ENCODE assay signal across 18 cellular contexts in the genomic region with DNA sequence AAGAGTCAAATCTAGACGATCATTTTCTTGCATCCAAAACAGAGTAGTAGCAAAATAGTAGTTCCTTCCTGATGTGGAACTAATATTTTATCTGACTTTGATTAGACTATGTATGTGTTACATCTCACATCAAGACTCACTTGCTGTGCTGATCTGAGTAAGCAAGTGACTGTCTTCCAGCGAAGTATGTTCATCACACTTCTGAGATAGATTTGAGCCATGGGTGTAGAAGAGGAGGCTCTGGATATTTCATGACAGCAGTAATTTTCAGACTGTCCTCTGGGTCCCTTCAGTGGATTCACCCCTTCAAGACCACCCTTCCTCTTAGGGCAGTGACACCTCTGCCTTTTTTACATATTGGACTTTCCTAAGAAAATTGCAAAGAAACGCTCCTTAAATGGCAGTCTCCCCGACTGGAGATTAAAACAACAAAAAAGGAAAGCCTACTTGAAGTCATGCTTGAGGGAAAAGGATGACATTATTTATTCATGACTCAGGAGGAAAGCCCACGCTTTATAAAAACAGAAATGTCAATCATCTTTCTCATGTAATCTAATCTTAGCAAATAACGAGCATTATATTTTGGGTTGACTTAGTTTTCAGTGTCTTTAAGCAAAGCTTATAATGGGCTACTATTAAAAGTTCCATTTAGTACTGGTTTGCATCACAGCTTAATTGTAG. TPM values are rescaled to one million over a fixed set of nuclear protein-coding genes. Genes with fewer than 3 reads are reported as not detected.
DNase-seq lines count a peak whose midpoint lies in the region; ATAC-seq, FAIRE-seq and TF ChIP-seq lines count a peak whose summit lies in the region.
"Had no signal": no experiment of that assay in that cellular context is flagged by ENCODE, and none has a peak within 500 bp of the region (broad histone marks: within the 10 kb centered on the region; RNA-seq: fewer than 3 reads in every experiment).

No MANE protein-coding gene starts in this region.

- no peak overlapping the region; a peak in 1 of 22 replicates for H3K27ac ChIP-seq in BLaER1 treated with 17β-estradiol and CSF1 and Interleukin-3, amounts not matched to agents 10 nM and 100 nM
- peak overlapping the region; percentile 18 for H3K27ac ChIP-seq in endothelial cell of umbilical vein (ENCODE audit: insufficient read depth, low read depth, low read length)
- H3K27ac ChIP-seq in GM23338 (ENCODE audit: low read depth) = no peak overlapping the region
- H3K27ac ChIP-seq: foreskin keratinocyte, lower lobe of right lung, SK-N-MC had no signal

- DNase-seq in M059J (ENCODE audit: low read depth) (peak; percentile 22), endothelial cell of umbilical vein (ENCODE audit: low read depth, low spot score) (peak; percentile 47), progenitor cell of endocrine pancreas (ENCODE audit: low spot score, unreplicated experiment) (no peak), head of caudate nucleus (no peak), NCI-H1092 treated with DMSO at 0.1 percent for 48 hours (lab: John Stamatoyannopoulos, UW) (no peak), NCI-H2029 (lab: John Stamatoyannopoulos, UW) (no peak), GM23338 (ENCODE audit: low spot score) (no peak)
- DNase-seq: activated CD4-positive, alpha-beta T cell treated with anti-CD3 and anti-CD28 coated beads, Interleukin-2, amount 10 ng/mL, durations not matched to agents 7 days and 5 days; AML-193; endodermal cell; foreskin keratinocyte; H9; lower lobe of right lung; naive thymus-derived CD4-positive, alpha-beta T cell; NCI-H446 treated with DMSO at 0.1 percent for 48 hours had no signal

- no peaks in the 10 kb centered on the region for H3F3A ChIP-seq in GM23338 (replicated peaks; ENCODE audit: low read depth)

- H3K36me3 Mint-ChIP-seq in progenitor cell of endocrine pancreas (ENCODE audit: insufficient read depth) (peaks cover 55% of the 10 kb centered on the region), GM23338 (ENCODE audit: low read depth) (peaks cover 69% of the 10 kb centered on the region)

- CTCF ChIA-PET in endothelial cell of umbilical vein (lab: Charles Lee) = interaction anchor here (0.6 to 1.2 kb wide), 2 partner anchors 219 to 526 kb away, joined by 3 read pairs; no protein-coding TSS in a partner anchor

- peak overlapping the region in 8 of 11 experiments; percentile 1 to 59 (median 20); a peak in 9 of 22 replicates for H3K4me2 ChIP-seq in BLaER1 treated with 17β-estradiol and CSF1 and Interleukin-3, amounts not matched to agents 10 nM and 100 nM
- peak overlapping the region; percentile 33 for H3K4me2 ChIP-seq in endothelial cell of umbilical vein (ENCODE audit: insufficient read depth, low read length)
- no peak overlapping the region for H3K4me2 ChIP-seq in GM23338

- POLR2A ChIA-PET in endothelial cell of umbilical vein (lab: Charles Lee) = no interaction called here

- no peaks in the 10 kb centered on the region for H3K27me3 ChIP-seq in BLaER1 treated with 17β-estradiol and CSF1 and Interleukin-3, amounts not matched to agents 10 nM and 100 nM
- no peaks in the 10 kb centered on the region for H3K27me3 ChIP-seq in endothelial cell of umbilical vein (ENCODE audit: control insufficient read depth in 2 of 2, insufficient read depth in 2 of 2, low read length in 2 of 2)
- H3K27me3 ChIP-seq in GM23338 (ENCODE audit: insufficient read depth) = no peaks in the 10 kb centered on the region
- H3K27me3 ChIP-seq: foreskin keratinocyte had no signal

- no peak for FAIRE-seq in endothelial cell of umbilical vein (lab: Jason Lieb, UNC)

- peaks cover 0 to 29% (median 18%) of the 10 kb centered on the region in 10 experiments; a peak in 12 of 20 replicates for H3K4me1 ChIP-seq in BLaER1 treated with 17β-estradiol and CSF1 and Interleukin-3, amounts not matched to agents 10 nM and 100 nM
- H3K4me1 ChIP-seq in endothelial cell of umbilical vein (ENCODE audit: control insufficient read depth, extremely low read depth, insufficient read depth, low read length) (peaks cover 10% of the 10 kb centered on the region), GM23338 (ENCODE audit: insufficient read depth) (no peaks in the 10 kb centered on the region)
- H3K4me1 ChIP-seq: lower lobe of right lung had no signal

- intact Hi-C loops in endothelial cell of umbilical vein (cut with micrococcal nuclease) = no loop called here
- intact Hi-C loops in head of caudate nucleus (cut with DNase I) = no loop called here

- no peak for TF ChIP-seq POLR2A in endothelial cell of umbilical vein (IDR thresholded peaks at IDR 0.05; ENCODE audit: low read depth, low read length)

- TF ChIP-seq CTCF in endothelial cell of umbilical vein (IDR thresholded peaks at IDR 0.05; ENCODE audit: extremely low read depth in 1 of 2, insufficient read depth in 1 of 2, low read depth in 1 of 2, low read length in 2 of 2) = no peak
- no peak for TF ChIP-seq CTCF in progenitor cell of endocrine pancreas (IDR thresholded peaks at IDR 0.05; ENCODE audit: unreplicated experiment)
- TF ChIP-seq CTCF in GM23338 (conservative IDR thresholded peaks at IDR 0.05; ENCODE audit: low read depth in 2 of 2) = no peak

- dilution Hi-C loops in endothelial cell of umbilical vein (cut with MboI; ENCODE audit: extremely low pct_ligation_motif_present, low sequenced_read_pairs) = no loop called here

- H3K27me3 Mint-ChIP-seq in progenitor cell of endocrine pancreas (no peaks in the 10 kb centered on the region), GM23338 (ENCODE audit: insufficient read depth, low read depth, poor library complexity) (no peaks in the 10 kb centered on the region)
- H3K27me3 Mint-ChIP-seq: activated CD4-positive, alpha-beta T cell treated with anti-CD3 and anti-CD28 coated beads, Interleukin-2, amount 10 ng/mL, durations not matched to agents 7 days and 5 days; activated naive CD4-positive, alpha-beta T cell treated with anti-CD3 and anti-CD28 coated beads, Interleukin-2, amount 50 U/mL, for 24 hours; naive thymus-derived CD4-positive, alpha-beta T cell had no signal

- H3K36me3 ChIP-seq in BLaER1 treated with 17β-estradiol and CSF1 and Interleukin-3, amounts not matched to agents 10 nM and 100 nM = peaks cover 0 to 98% (median 9%) of the 10 kb centered on the region in 11 experiments; a peak in 16 of 22 replicates
- H3K36me3 ChIP-seq in endothelial cell of umbilical vein (ENCODE audit: control insufficient read depth in 2 of 2, extremely low read depth in 1 of 2, insufficient read depth in 2 of 2, low read length in 2 of 2) (peaks cover 0 to 6% of the 10 kb centered on the region in 2 experiments), GM23338 (ENCODE audit: insufficient read depth) (peaks cover 36% of the 10 kb centered on the region)

- H3K27ac Mint-ChIP-seq in progenitor cell of endocrine pancreas (peak overlapping the region; percentile 92), GM23338 (no peak overlapping the region)
- H3K27ac Mint-ChIP-seq: activated CD4-positive, alpha-beta T cell treated with anti-CD3 and anti-CD28 coated beads, Interleukin-2, amount 10 ng/mL, durations not matched to agents 7 days and 5 days; endodermal cell had no signal

- H3K4me3 Mint-ChIP-seq in progenitor cell of endocrine pancreas (ENCODE audit: low read depth) = no peak overlapping the region
- no peak overlapping the region for H3K4me3 Mint-ChIP-seq in GM23338
- H3K4me3 Mint-ChIP-seq: activated CD4-positive, alpha-beta T cell treated with anti-CD3 and anti-CD28 coated beads, Interleukin-2, amount 10 ng/mL, durations not matched to agents 7 days and 5 days; activated naive CD4-positive, alpha-beta T cell treated with anti-CD3 and anti-CD28 coated beads, Interleukin-2, amount 50 U/mL, for 24 hours; endodermal cell; H9; naive thymus-derived CD4-positive, alpha-beta T cell had no signal

- H2AFZ ChIP-seq in endothelial cell of umbilical vein (ENCODE audit: low read depth, low read length) = no peak overlapping the region
- no peak overlapping the region for H2AFZ ChIP-seq in GM23338

- H4K20me1 ChIP-seq in BLaER1 treated with 17β-estradiol and CSF1 and Interleukin-3, amounts not matched to agents 10 nM and 100 nM = peaks cover 0 to 6% (median 0%) of the 10 kb centered on the region in 11 experiments; a peak in 2 of 22 replicates
- H4K20me1 ChIP-seq in endothelial cell of umbilical vein (replicated peaks; ENCODE audit: control insufficient read depth, extremely low read depth, insufficient read depth, low read length) = no peaks in the 10 kb centered on the region
- 0 out of 2 replicates have a peak, but pooled peaks cover 6% of the 10 kb centered on the region for H4K20me1 ChIP-seq in GM23338 (replicated peaks; ENCODE audit: insufficient read depth)

- H3K9me3 Mint-ChIP-seq in progenitor cell of endocrine pancreas (ENCODE audit: low read depth) = no peaks in the 10 kb centered on the region
- no peaks in the 10 kb centered on the region for H3K9me3 Mint-ChIP-seq in GM23338
- H3K9me3 Mint-ChIP-seq: activated CD4-positive, alpha-beta T cell treated with anti-CD3 and anti-CD28 coated beads, Interleukin-2, amount 10 ng/mL, durations not matched to agents 7 days and 5 days; activated naive CD4-positive, alpha-beta T cell treated with anti-CD3 and anti-CD28 coated beads, Interleukin-2, amount 50 U/mL, for 24 hours; endodermal cell; H9; naive thymus-derived CD4-positive, alpha-beta T cell had no signal

- H3K9ac ChIP-seq in BLaER1 treated with 17β-estradiol and CSF1 and Interleukin-3, amounts not matched to agents 10 nM and 100 nM = no peak overlapping the region
- H3K9ac ChIP-seq in endothelial cell of umbilical vein (replicated peaks; ENCODE audit: extremely low read depth, insufficient read depth, low read length) = no peak overlapping the region

- H3K79me2 ChIP-seq in endothelial cell of umbilical vein (ENCODE audit: control insufficient read depth, insufficient read depth, low read length) (peaks cover 3% of the 10 kb centered on the region), GM23338 (replicated peaks; ENCODE audit: insufficient read depth) (peaks cover 10% of the 10 kb centered on the region; the same call in 1 of the 2 replicates)

- H3K4me1 Mint-ChIP-seq in progenitor cell of endocrine pancreas (ENCODE audit: low read depth) (peaks cover 38% of the 10 kb centered on the region), GM23338 (peaks cover 11% of the 10 kb centered on the region; the same call in 2 of the 3 replicates)
- H3K4me1 Mint-ChIP-seq: activated CD4-positive, alpha-beta T cell treated with anti-CD3 and anti-CD28 coated beads, Interleukin-2, amount 10 ng/mL, durations not matched to agents 7 days and 5 days had no signal

- no peak for ATAC-seq in GM23338
- ATAC-seq: foreskin keratinocyte; lower lobe of right lung; naive thymus-derived CD4-positive, alpha-beta T cell had no signal

- no peaks in the 10 kb centered on the region for H3K9me3 ChIP-seq in BLaER1 treated with 17β-estradiol and CSF1 and Interleukin-3, amounts not matched to agents 10 nM and 100 nM (replicated peaks in 1 of 11)
- H3K9me3 ChIP-seq in endothelial cell of umbilical vein (replicated peaks; ENCODE audit: control insufficient read depth, insufficient read depth, low read length) = no peaks in the 10 kb centered on the region
- H3K9me3 ChIP-seq: lower lobe of right lung had no signal

- BruUV-seq in endothelial cell of umbilical vein (replicated peaks; lab: Mats Ljungman, UMichigan) = TSS peak; percentile 66

- H3K9me1 ChIP-seq in endothelial cell of umbilical vein (replicated peaks; ENCODE audit: control insufficient read depth, extremely low read depth, insufficient read depth, low read length) = no peaks in the 10 kb centered on the region

- H3K9me2 ChIP-seq in GM23338 (ENCODE audit: insufficient read depth) = no peaks in the 10 kb centered on the region

- H3K4me3 ChIP-seq in BLaER1 treated with 17β-estradiol and CSF1 and Interleukin-3, amounts not matched to agents 10 nM and 100 nM = no peak overlapping the region
- H3K4me3 ChIP-seq in endothelial cell of umbilical vein (replicated peaks in 1 of 3; ENCODE audit: insufficient read depth in 1 of 3, low read depth in 1 of 3, low read length in 3 of 3) (no peak overlapping the region), GM23338 (no peak overlapping the region)
- H3K4me3 ChIP-seq: lower lobe of right lung, SK-N-MC had no signal

RNA-seq across cellular contexts. Expression of gene ATP1B1, which starts 22.8 kb away (rescaled TPM):
- 68.2 and 71.0 TPM in 2 replicates for total RNA-seq in M059J (2014; rRNA removed; shearing (Covaris generic))
- total RNA-seq in endothelial cell of umbilical vein = 56.1 and 60.5 TPM in 2 replicates
- polyA plus RNA-seq in endothelial cell of umbilical vein = 11.5 and 14.3 TPM in 2 replicates
- polyA plus RNA-seq in endothelial cell of umbilical vein (2011; cell fraction: cytosol; rRNA removed) = 18.8 and 19.5 TPM in 2 replicates
- 12.9 and 20.0 TPM in 2 replicates for polyA plus RNA-seq in endothelial cell of umbilical vein (2011; cell fraction: nucleus; rRNA removed)
- 23.8 and 44.8 TPM in 2 replicates for polyA plus RNA-seq in endothelial cell of umbilical vein (2012)
- 13.2 and 15.4 TPM in 2 replicates for polyA minus RNA-seq in endothelial cell of umbilical vein
- 56.3 TPM for polyA minus RNA-seq in endothelial cell of umbilical vein (2011; cell fraction: cytosol; rRNA and poly(A)+ RNA removed)
- polyA minus RNA-seq in endothelial cell of umbilical vein (2011; cell fraction: nucleus; rRNA and poly(A)+ RNA removed) = 12.3 and 12.8 TPM in 2 replicates
- total RNA-seq in progenitor cell of endocrine pancreas = 108 and 120 TPM in 2 replicates
- total RNA-seq in GM23338 (2014; rRNA removed; shearing (Covaris generic)) = 48.9 and 51.0 TPM in 2 replicates
- 69.2 and 73.4 TPM in 2 replicates for polyA plus RNA-seq in GM23338 (2016; fragmentation: Nextera tagmentation; extraction: Ambion mirVana)

Comparison
In these comparisons a context has a peak if more than half of its experiments do, and no peak if none do; other contexts are left out.
1. DNase-seq: peak in M059J (single experiment) and endothelial cell of umbilical vein (single experiment); none in progenitor cell of endocrine pancreas (single experiment), head of caudate nucleus (0 of 42), NCI-H1092 treated with DMSO at 0.1 percent for 48 hours (single experiment), NCI-H2029 (single experiment) and GM23338 (single experiment).